In genomic region chr1:171784779-171785178, GRCh38 we compare ENCODE assay signal across 12 cellular contexts. TPM values are rescaled to one million over a fixed set of nuclear protein-coding genes. Genes with fewer than 3 reads are reported as not detected.
DNase-seq lines count a peak whose midpoint lies in the region; ATAC-seq and TF ChIP-seq lines count a peak whose summit lies in the region.
"Had no signal": no experiment of that assay in that cellular context is flagged by ENCODE, and none has a peak within 500 bp of the region (broad histone marks: within the 10 kb centered on the region; RNA-seq: fewer than 3 reads in every experiment).

No MANE protein-coding gene starts in this region.

- TF ChIP-seq CTCF in osteocyte (IDR thresholded peaks at IDR 0.05), result no peak

- intact Hi-C loops in activated T-helper 1 cell treated with anti-CD3 and anti-CD28 coated beads, Interleukin-12 subunit alpha, Interleukin-12 subunit beta, Interleukin-2, Interleukin-4 antibody, amounts not matched to agents 30 ng/mL and 10 ng/mL and 1 ng/mL, durations not matched to agents 14 hours and 24 hours and 36 hours (cut with micrococcal nuclease), result loop anchor here (5.0 to 10.0 kb wide), 2 partner anchors 1690 to 1712 kb away; partner anchors contain the start of genes KIFAP3 and PRDX6

- H3K9me3 Mint-ChIP-seq in activated CD8-positive, alpha-beta memory T cell treated with anti-CD3 and anti-CD28 coated beads, Interleukin-2, amount 10 ng/mL, durations not matched to agents 7 days and 5 days (ENCODE audit: low read depth), result no peaks in the 10 kb centered on the region
- no peaks in the 10 kb centered on the region for H3K9me3 Mint-ChIP-seq in activated T-helper 1 cell treated with anti-CD3 and anti-CD28 coated beads, Interleukin-12 subunit alpha, Interleukin-12 subunit beta, Interleukin-2, Interleukin-4 antibody, amounts not matched to agents 30 ng/mL and 10 ng/mL and 1 ng/mL, durations not matched to agents 14 hours and 24 hours and 36 hours
- H3K9me3 Mint-ChIP-seq in osteocyte (ENCODE audit: unreplicated experiment), result no peaks in the 10 kb centered on the region

- no peak for ATAC-seq in activated CD8-positive, alpha-beta memory T cell treated with anti-CD3 and anti-CD28 coated beads, Interleukin-2, amount 10 ng/mL, durations not matched to agents 7 days and 5 days
- peak; percentile 25 for ATAC-seq in HG02884 (IDR thresholded peaks at IDR 0.05; ENCODE audit: unreplicated experiment)
- no peak for ATAC-seq in HG03469 (IDR thresholded peaks at IDR 0.05; ENCODE audit: unreplicated experiment)
- ATAC-seq in HG03457 (IDR thresholded peaks at IDR 0.05; ENCODE audit: unreplicated experiment), result no peak
- ATAC-seq: A549, heart left ventricle had no signal

- peak overlapping the region; percentile 88 for H3K27ac Mint-ChIP-seq in activated CD8-positive, alpha-beta memory T cell treated with anti-CD3 and anti-CD28 coated beads, Interleukin-2, amount 10 ng/mL, durations not matched to agents 7 days and 5 days
- H3K27ac Mint-ChIP-seq in activated T-helper 1 cell treated with anti-CD3 and anti-CD28 coated beads, Interleukin-12 subunit alpha, Interleukin-12 subunit beta, Interleukin-2, Interleukin-4 antibody, amounts not matched to agents 30 ng/mL and 10 ng/mL and 1 ng/mL, durations not matched to agents 14 hours and 24 hours and 36 hours, result peak overlapping the region; percentile 85
- no peak overlapping the region for H3K27ac Mint-ChIP-seq in osteocyte (ENCODE audit: unreplicated experiment)

- DNase-seq in activated CD8-positive, alpha-beta memory T cell treated with anti-CD3 and anti-CD28 coated beads, Interleukin-2, amount 10 ng/mL, durations not matched to agents 7 days and 5 days, result peak; percentile 54
- DNase-seq in activated CD8-positive, alpha-beta memory T cell treated with anti-CD3 and anti-CD28 coated beads, Interleukin-2, amount 50 U/mL, for 48 hours, result no peak
- peak; percentile 29 for DNase-seq in activated T-helper 1 cell treated with anti-CD3 and anti-CD28 coated beads, Interleukin-12 subunit alpha, Interleukin-12 subunit beta, Interleukin-2, Interleukin-4 antibody, amounts not matched to agents 30 ng/mL and 10 ng/mL and 1 ng/mL, durations not matched to agents 14 hours and 24 hours and 36 hours (ENCODE audit: low spot score)
- DNase-seq in osteocyte (ENCODE audit: extremely low spot score, unreplicated experiment), result peak; percentile 21
- DNase-seq in NCI-H2081 treated with DMSO at 0.1 percent for 48 hours (lab: John Stamatoyannopoulos, UW), result no peak
- DNase-seq: DMS153, heart left ventricle, NCI-H446 treated with DMSO at 0.1 percent for 48 hours had no signal

- no peaks in the 10 kb centered on the region for H3K27me3 Mint-ChIP-seq in activated CD8-positive, alpha-beta memory T cell treated with anti-CD3 and anti-CD28 coated beads, Interleukin-2, amount 10 ng/mL, durations not matched to agents 7 days and 5 days
- no peaks in the 10 kb centered on the region for H3K27me3 Mint-ChIP-seq in activated T-helper 1 cell treated with anti-CD3 and anti-CD28 coated beads, Interleukin-12 subunit alpha, Interleukin-12 subunit beta, Interleukin-2, Interleukin-4 antibody, amounts not matched to agents 30 ng/mL and 10 ng/mL and 1 ng/mL, durations not matched to agents 14 hours and 24 hours and 36 hours (ENCODE audit: insufficient read depth)
- H3K27me3 Mint-ChIP-seq in osteocyte (ENCODE audit: unreplicated experiment), result no peaks in the 10 kb centered on the region

- H3K4me3 Mint-ChIP-seq in activated CD8-positive, alpha-beta memory T cell treated with anti-CD3 and anti-CD28 coated beads, Interleukin-2, amount 10 ng/mL, durations not matched to agents 7 days and 5 days, result peak overlapping the region; percentile 69
- peak overlapping the region; percentile 82 for H3K4me3 Mint-ChIP-seq in activated T-helper 1 cell treated with anti-CD3 and anti-CD28 coated beads, Interleukin-12 subunit alpha, Interleukin-12 subunit beta, Interleukin-2, Interleukin-4 antibody, amounts not matched to agents 30 ng/mL and 10 ng/mL and 1 ng/mL, durations not matched to agents 14 hours and 24 hours and 36 hours
- no peak overlapping the region for H3K4me3 Mint-ChIP-seq in osteocyte (ENCODE audit: unreplicated experiment)

- CTCF ChIA-PET in activated CD8-positive, alpha-beta memory T cell treated with anti-CD3 and anti-CD28 coated beads, Interleukin-2, amount 10 ng/mL, durations not matched to agents 7 days and 5 days (lab: Charles Lee), result interaction anchor here (0.9 to 1.4 kb wide), 4 partner anchors 16 to 300 kb away, joined by 3 to 6 read pairs (median 4); partner anchors contain the start of gene PRRC2C

- H3K4me1 Mint-ChIP-seq in activated CD8-positive, alpha-beta memory T cell treated with anti-CD3 and anti-CD28 coated beads, Interleukin-2, amount 10 ng/mL, durations not matched to agents 7 days and 5 days, result peaks cover 78% of the 10 kb centered on the region
- peaks cover 79% of the 10 kb centered on the region for H3K4me1 Mint-ChIP-seq in activated T-helper 1 cell treated with anti-CD3 and anti-CD28 coated beads, Interleukin-12 subunit alpha, Interleukin-12 subunit beta, Interleukin-2, Interleukin-4 antibody, amounts not matched to agents 30 ng/mL and 10 ng/mL and 1 ng/mL, durations not matched to agents 14 hours and 24 hours and 36 hours (ENCODE audit: low read depth)
- peaks cover 28% of the 10 kb centered on the region for H3K4me1 Mint-ChIP-seq in osteocyte (ENCODE audit: unreplicated experiment)

- H3K36me3 Mint-ChIP-seq in activated CD8-positive, alpha-beta memory T cell treated with anti-CD3 and anti-CD28 coated beads, Interleukin-2, amount 10 ng/mL, durations not matched to agents 7 days and 5 days, result peaks cover 52% of the 10 kb centered on the region
- H3K36me3 Mint-ChIP-seq in activated T-helper 1 cell treated with anti-CD3 and anti-CD28 coated beads, Interleukin-12 subunit alpha, Interleukin-12 subunit beta, Interleukin-2, Interleukin-4 antibody, amounts not matched to agents 30 ng/mL and 10 ng/mL and 1 ng/mL, durations not matched to agents 14 hours and 24 hours and 36 hours (ENCODE audit: low read depth), result peaks cover 50% of the 10 kb centered on the region
- H3K36me3 Mint-ChIP-seq in osteocyte (ENCODE audit: unreplicated experiment), result peaks cover 35% of the 10 kb centered on the region

RNA-seq across cellular contexts. Expression of gene METTL13, which starts 3.3 kb away (rescaled TPM):
- total RNA-seq in activated CD8-positive, alpha-beta memory T cell treated with anti-CD3 and anti-CD28 coated beads, Interleukin-2, amount 10 ng/mL, durations not matched to agents 7 days and 5 days, result 10 to 100 TPM; 47.0 to 56.4 TPM
- total RNA-seq in activated T-helper 1 cell treated with anti-CD3 and anti-CD28 coated beads, Interleukin-12 subunit alpha, Interleukin-12 subunit beta, Interleukin-2, Interleukin-4 antibody, amounts not matched to agents 30 ng/mL and 10 ng/mL and 1 ng/mL, durations not matched to agents 14 hours and 24 hours and 36 hours, result 55.6 and 56.5 TPM in 2 replicates
- 22.0 and 30.6 TPM in 2 replicates for total RNA-seq in osteocyte

RNA-seq across cellular contexts. Expression of gene VAMP4, which starts 42.9 kb away (rescaled TPM):
- 10 to 100 TPM; 12.5 to 16.9 TPM for total RNA-seq in activated CD8-positive, alpha-beta memory T cell treated with anti-CD3 and anti-CD28 coated beads, Interleukin-2, amount 10 ng/mL, durations not matched to agents 7 days and 5 days
- total RNA-seq in activated T-helper 1 cell treated with anti-CD3 and anti-CD28 coated beads, Interleukin-12 subunit alpha, Interleukin-12 subunit beta, Interleukin-2, Interleukin-4 antibody, amounts not matched to agents 30 ng/mL and 10 ng/mL and 1 ng/mL, durations not matched to agents 14 hours and 24 hours and 36 hours, result 8.8 and 10.4 TPM in 2 replicates
- 11.4 and 14.5 TPM in 2 replicates for total RNA-seq in osteocyte

RNA-seq across cellular contexts. Expression of gene DNM3, which starts 56.5 kb away (rescaled TPM):
- 1 to 10 TPM; 1.7 to 2.2 TPM for total RNA-seq in activated CD8-positive, alpha-beta memory T cell treated with anti-CD3 and anti-CD28 coated beads, Interleukin-2, amount 10 ng/mL, durations not matched to agents 7 days and 5 days
- total RNA-seq in activated T-helper 1 cell treated with anti-CD3 and anti-CD28 coated beads, Interleukin-12 subunit alpha, Interleukin-12 subunit beta, Interleukin-2, Interleukin-4 antibody, amounts not matched to agents 30 ng/mL and 10 ng/mL and 1 ng/mL, durations not matched to agents 14 hours and 24 hours and 36 hours, result 0.62 and 0.64 TPM in 2 replicates
- 3.4 and 3.7 TPM in 2 replicates for total RNA-seq in osteocyte

Comparison
In these comparisons a context has a peak if more than half of its experiments do, and no peak if none do; other contexts are left out.
1. DNase-seq: peak in activated CD8-positive, alpha-beta memory T cell treated with anti-CD3 and anti-CD28 coated beads, Interleukin-2, amount 10 ng/mL, durations not matched to agents 7 days and 5 days (single experiment), activated T-helper 1 cell treated with anti-CD3 and anti-CD28 coated beads, Interleukin-12 subunit alpha, Interleukin-12 subunit beta, Interleukin-2, Interleukin-4 antibody, amounts not matched to agents 30 ng/mL and 10 ng/mL and 1 ng/mL, durations not matched to agents 14 hours and 24 hours and 36 hours (single experiment) and osteocyte (single experiment); none in activated CD8-positive, alpha-beta memory T cell treated with anti-CD3 and anti-CD28 coated beads, Interleukin-2, amount 50 U/mL, for 48 hours (single experiment) and NCI-H2081 treated with DMSO at 0.1 percent for 48 hours (single experiment).